16 cellular contexts compared by ENCODE assay signal in genomic region chr9:98962181-98962560, GRCh38. TPM values are rescaled to one million over a fixed set of nuclear protein-coding genes. Genes with fewer than 3 reads are reported as not detected.
DNase-seq lines count a peak whose midpoint lies in the region; ATAC-seq and TF ChIP-seq lines count a peak whose summit lies in the region.
"Had no signal": no experiment of that assay in that cellular context is flagged by ENCODE, and none has a peak within 500 bp of the region (broad histone marks: within the 10 kb centered on the region; RNA-seq: fewer than 3 reads in every experiment).

No MANE protein-coding gene starts in this region.

- H3K27ac ChIP-seq in tibial nerve: peak overlapping the region in 3 of 4 donors; percentile 4 to 48 (median 23)
- no peak overlapping the region for H3K27ac ChIP-seq in left lung
- H3K27ac ChIP-seq: body of pancreas, foreskin keratinocyte, neutrophil, WERI-Rb-1 had no signal

- H3K27me3 ChIP-seq in tibial nerve (no peaks in the 10 kb centered on the region), left lung (no peaks in the 10 kb centered on the region)
- H3K27me3 ChIP-seq: body of pancreas, foreskin keratinocyte had no signal

- 56 to 83% methylated on average over 7 of the region's 7 CpGs for WGBS in tibial nerve, 2 donors

- TF ChIP-seq CTCF in tibial nerve (IDR thresholded peaks at IDR 0.05) (no peak), left lung (IDR thresholded peaks at IDR 0.05) (no peak)

- no peak for TF ChIP-seq EP300 in tibial nerve (IDR thresholded peaks at IDR 0.05)

- intact Hi-C loops in left lung (cut with DNase I): no loop called here

- ATAC-seq in left lung: no peak
- ATAC-seq: body of pancreas; foreskin keratinocyte; stimulated activated effector memory CD8-positive, alpha-beta T cell treated with anti-CD3 and anti-CD28 coated beads, Interleukin-12 subunit alpha, Interleukin-12 subunit beta, amount 100 ng/mL, for 72 hours had no signal

- H3K4me3 ChIP-seq in tibial nerve: no peak overlapping the region
- no peak overlapping the region for H3K4me3 ChIP-seq in left lung
- H3K4me3 ChIP-seq: body of pancreas had no signal

- H3K4me1 ChIP-seq in tibial nerve (peaks cover 0 to 90% (median 13%) of the 10 kb centered on the region in 4 donors), left lung (peaks cover 0 to 4% of the 10 kb centered on the region in 2 donors)
- H3K4me1 ChIP-seq: foreskin keratinocyte had no signal

- DNase-seq in H4 (ENCODE audit: low spot score) (peak; percentile 95), dedifferentiated amniotic fluid mesenchymal stem cell (ENCODE audit: extremely low spot score) (peak; percentile 52), hepatic stellate cell (ENCODE audit: low spot score) (peak; percentile 63), tibial nerve (ENCODE audit: low spot score in 2 of 2) (no peak), left lung (no peak), C1 segment of cervical spinal cord (lab: John Stamatoyannopoulos, UW) (no peak), NCI-H748 treated with DMSO at 0.1 percent for 48 hours (lab: John Stamatoyannopoulos, UW) (no peak)
- DNase-seq: activated effector memory CD4-positive, alpha-beta T cell treated with anti-CD3 and anti-CD28 coated beads, Interleukin-2, amount 50 U/mL, for 16 hours; DND-41; foreskin keratinocyte; NCI-H1436; NCI-H446; WERI-Rb-1 had no signal

- H3K36me3 ChIP-seq in tibial nerve (no peaks in the 10 kb centered on the region), left lung (no peaks in the 10 kb centered on the region)
- H3K36me3 ChIP-seq: neutrophil, WERI-Rb-1 had no signal

- H3K9me3 ChIP-seq in tibial nerve: peaks cover 0 to 4% (median 0%) of the 10 kb centered on the region in 4 donors
- H3K9me3 ChIP-seq in left lung: peaks cover 0 to 3% of the 10 kb centered on the region in 2 donors
- H3K9me3 ChIP-seq: body of pancreas, neutrophil had no signal

- TF ChIP-seq POLR2A in tibial nerve (IDR thresholded peaks at IDR 0.05): no peak

RNA-seq across cellular contexts. Expression of gene COL15A1, which starts 18.5 kb away (rescaled TPM):
- 1.6 and 1.8 TPM in 2 replicates for total RNA-seq in H4 (2014; rRNA removed; shearing (Covaris generic))
- total RNA-seq in tibial nerve (10 to 100 TPM; 25.8 to 55.3 (median 36.0) TPM), left lung (10 to 100 TPM; 42.7 to 58.4 TPM)
- total RNA-seq: foreskin keratinocyte had no signal

Comparison
In these comparisons a context has a peak if more than half of its experiments do, and no peak if none do; other contexts are left out.
1. DNase-seq: peak in H4 (single experiment), dedifferentiated amniotic fluid mesenchymal stem cell (single experiment) and hepatic stellate cell (single experiment); none in tibial nerve (0 of 2), left lung (0 of 2), C1 segment of cervical spinal cord (0 of 14) and NCI-H748 treated with DMSO at 0.1 percent for 48 hours (single experiment).
2. H3K27ac ChIP-seq: peak in tibial nerve (3 of 4); none in left lung (0 of 2).